1 cellular context compared by ENCODE assay signal in genomic region chr20:528923-529594, GRCh38.
TF ChIP-seq lines count a peak whose summit lies in the region.

No MANE protein-coding gene starts in this region.

TF ChIP-seq in HepG2, 621 proteins besides CTCF, POLR2A, EP300 and RAD21 (continued from another document):
- no peak for TF ChIP-seq SOX6 (IDR thresholded peaks at IDR 0.05)
- 0 out of 2 replicates have a peak, but pooled peaks have one; percentile 20 for TF ChIP-seq SOX6 (CRISPR knock-in tag; IDR thresholded peaks at IDR 0.05)
- peak in 1 of 2 experiments; percentile 97; a peak in 2 of 4 replicates for TF ChIP-seq ATF4 (CRISPR knock-in tag; IDR thresholded peaks at IDR 0.05)
- peak; percentile 57; the same call in 1 of the 2 replicates for TF ChIP-seq ZNF770 (CRISPR knock-in tag; IDR thresholded peaks at IDR 0.05)
- peak; percentile 78 for TF ChIP-seq CEBPG (CRISPR knock-in tag; IDR thresholded peaks at IDR 0.05)
- TF ChIP-seq GATAD2A (CRISPR knock-in tag; IDR thresholded peaks at IDR 0.05) = peak; percentile 9; the same call in 1 of the 2 replicates
- peak; percentile 26; the same call in 1 of the 2 replicates for TF ChIP-seq ZNF644 (CRISPR knock-in tag; IDR thresholded peaks at IDR 0.05; ENCODE audit: low read depth)
- 0 out of 2 replicates have a peak, but pooled peaks have one; percentile 17 for TF ChIP-seq POGK (CRISPR knock-in tag; conservative IDR thresholded peaks at IDR 0.05)
